In genomic region chr12:61676520-61676919, GRCh38 we compare ENCODE assay signal across 13 cellular contexts.
DNase-seq lines count a peak whose midpoint lies in the region; ATAC-seq and TF ChIP-seq lines count a peak whose summit lies in the region.
"Had no signal": no experiment of that assay in that cellular context is flagged by ENCODE, and none has a peak within 500 bp of the region (broad histone marks: within the 10 kb centered on the region; RNA-seq: fewer than 3 reads in every experiment).

No MANE protein-coding gene starts in this region.

- no peak for TF ChIP-seq POLR2A in breast epithelium (IDR thresholded peaks at IDR 0.05)

- no peaks in the 10 kb centered on the region for H3K36me3 ChIP-seq in breast epithelium
- H3K36me3 ChIP-seq in RWPE2 (ENCODE audit: low read depth) = no peaks in the 10 kb centered on the region
- no peaks in the 10 kb centered on the region for H3K36me3 ChIP-seq in PC-9 (ENCODE audit: low read depth)
- H3K36me3 ChIP-seq: BLaER1 had no signal

- no peaks in the 10 kb centered on the region for H3K4me1 ChIP-seq in breast epithelium
- no peaks in the 10 kb centered on the region for H3K4me1 ChIP-seq in RWPE2 (ENCODE audit: insufficient read depth, poor library complexity, severe bottlenecking)
- no peaks in the 10 kb centered on the region for H3K4me1 ChIP-seq in foreskin keratinocyte
- H3K4me1 ChIP-seq in PC-9 (replicated peaks; ENCODE audit: insufficient read depth) = no peaks in the 10 kb centered on the region
- H3K4me1 ChIP-seq: BLaER1, Caco-2 had no signal

- BruUV-seq in MCF 10A (replicated peaks; lab: Mats Ljungman, UMichigan) (no TSS peak), PC-9 (replicated peaks; lab: Mats Ljungman, UMichigan) (no TSS peak)

- H3K79me2 ChIP-seq in PC-9 (ENCODE audit: low read depth) = no peaks in the 10 kb centered on the region

- CTCF ChIA-PET in MCF 10A (lab: Yijun Ruan, JAX) = no interaction called here
- CTCF ChIA-PET in PC-9 (lab: Charles Lee) = no interaction called here

- no peak overlapping the region for H3K4me2 ChIP-seq in PC-9
- H3K4me2 ChIP-seq: BLaER1 had no signal

- intact Hi-C loops in MCF 10A (cut with micrococcal nuclease) (no loop called here), breast epithelium (cut with DNase I; ENCODE audit: low total_unique reads) (no loop called here), PC-9 (cut with micrococcal nuclease; ENCODE audit: unreplicated experiment) (no loop called here)

- peaks cover 4% of the 10 kb centered on the region for H3K9me3 Mint-ChIP-seq in MCF 10A (ENCODE audit: unreplicated experiment)

- H2AFZ ChIP-seq in PC-9 = no peak overlapping the region

- H3K27me3 Mint-ChIP-seq in MCF 10A (ENCODE audit: insufficient read depth, unreplicated experiment) = no peaks in the 10 kb centered on the region
- H3K27me3 Mint-ChIP-seq: CD8-positive, alpha-beta memory T cell had no signal

- no peaks in the 10 kb centered on the region for H4K20me1 ChIP-seq in PC-9 (ENCODE audit: insufficient read depth)
- H4K20me1 ChIP-seq: BLaER1 had no signal

- DNase-seq in MCF 10A (ENCODE audit: unreplicated experiment) = peak; percentile 15
- DNase-seq in breast epithelium (ENCODE audit: low spot score in 2 of 2) = no peak
- DNase-seq in RWPE2 (ENCODE audit: low spot score) = no peak
- DNase-seq in foreskin keratinocyte = peak; percentile 13 to 71
- no peak for DNase-seq in cortex of kidney (lab: John Stamatoyannopoulos, UW)
- no peak for DNase-seq in NOMO-1 treated with dmso at 0.1 percent for 144 hours (lab: John Stamatoyannopoulos, UW; ENCODE audit: unreplicated experiment)
- no peak for DNase-seq in NCI-H446 treated with DMSO at 0.1 percent for 48 hours (lab: John Stamatoyannopoulos, UW)
- DNase-seq in PC-9 = no peak
- DNase-seq: AML-193; Caco-2; CD8-positive, alpha-beta memory T cell had no signal

- POLR2A ChIA-PET in MCF 10A (lab: Yijun Ruan, JAX) = no interaction called here
- POLR2A ChIA-PET in PC-9 (lab: Charles Lee; ENCODE audit: unreplicated experiment) = no interaction called here

- no peaks in the 10 kb centered on the region for H3K4me1 Mint-ChIP-seq in MCF 10A (ENCODE audit: insufficient read depth, unreplicated experiment)
- H3K4me1 Mint-ChIP-seq: CD8-positive, alpha-beta memory T cell had no signal

- H3K4me3 Mint-ChIP-seq in MCF 10A (ENCODE audit: unreplicated experiment) = no peak overlapping the region
- H3K4me3 Mint-ChIP-seq: CD8-positive, alpha-beta memory T cell had no signal

- ATAC-seq in RWPE2 (ENCODE audit: low read depth) (peak; percentile 59; the same call in 2 of the 3 replicates), foreskin keratinocyte (peak; percentile 78)

- no peak overlapping the region for H3K27ac Mint-ChIP-seq in MCF 10A (ENCODE audit: low read depth, unreplicated experiment)
- H3K27ac Mint-ChIP-seq: CD8-positive, alpha-beta memory T cell had no signal

- H3K4me3 ChIP-seq in breast epithelium = no peak overlapping the region
- H3K4me3 ChIP-seq in RWPE2 (ENCODE audit: severe bottlenecking) = no peak overlapping the region
- H3K4me3 ChIP-seq in PC-9 = no peak overlapping the region
- H3K4me3 ChIP-seq: BLaER1 had no signal

- H3K9me2 ChIP-seq in PC-9 (ENCODE audit: insufficient read depth) = no peaks in the 10 kb centered on the region

- TF ChIP-seq CTCF in MCF 10A (IDR thresholded peaks at IDR 0.05; ENCODE audit: unreplicated experiment) (no peak), breast epithelium (IDR thresholded peaks at IDR 0.05) (no peak), RWPE2 (IDR thresholded peaks at IDR 0.05; ENCODE audit: poor library complexity, severe bottlenecking) (no peak), foreskin keratinocyte (conservative IDR thresholded peaks at IDR 0.05) (no peak), PC-9 (conservative IDR thresholded peaks at IDR 0.05) (no peak)

- no peaks in the 10 kb centered on the region for H3F3A ChIP-seq in PC-9 (ENCODE audit: insufficient read depth, low read depth)

- H3K27me3 ChIP-seq in breast epithelium (no peaks in the 10 kb centered on the region), RWPE2 (ENCODE audit: insufficient read depth, poor library complexity, severe bottlenecking) (no peaks in the 10 kb centered on the region), foreskin keratinocyte (no peaks in the 10 kb centered on the region), PC-9 (ENCODE audit: insufficient read depth, low read depth) (no peaks in the 10 kb centered on the region)
- H3K27me3 ChIP-seq: BLaER1 had no signal

- H3K9me3 ChIP-seq in breast epithelium = peaks cover 0 to 5% of the 10 kb centered on the region in 2 donors
- H3K9me3 ChIP-seq in RWPE2 (ENCODE audit: severe bottlenecking) = no peaks in the 10 kb centered on the region
- H3K9me3 ChIP-seq in PC-9 (ENCODE audit: insufficient read depth, low read depth) = no peaks in the 10 kb centered on the region

- no peaks in the 10 kb centered on the region for H3K36me3 Mint-ChIP-seq in MCF 10A (ENCODE audit: insufficient read depth, unreplicated experiment)

- H3K27ac ChIP-seq in breast epithelium (no peak overlapping the region), RWPE2 (ENCODE audit: poor library complexity, severe bottlenecking) (no peak overlapping the region), foreskin keratinocyte (no peak overlapping the region), PC-9 (no peak overlapping the region)
- H3K27ac ChIP-seq: 22Rv1, BLaER1 had no signal

Comparison
In these comparisons a context has a peak if more than half of its experiments do, and no peak if none do; other contexts are left out.
1. DNase-seq: peak in MCF 10A (single experiment) and foreskin keratinocyte (2 of 2); none in breast epithelium (0 of 2), RWPE2 (single experiment), cortex of kidney (single experiment), NOMO-1 treated with dmso at 0.1 percent for 144 hours (single experiment), NCI-H446 treated with DMSO at 0.1 percent for 48 hours (single experiment) and PC-9 (0 of 2).